Comparison of ENCODE assay signal across 28 cellular contexts in genomic region chr1:245843101-245843500, GRCh38.
"Had no signal": no experiment of that assay in that cellular context is flagged by ENCODE, and none has a peak within 500 bp of the region (broad histone marks: within the 10 kb centered on the region; RNA-seq: fewer than 3 reads in every experiment).

No MANE protein-coding gene starts in this region.

- H3K9me3 ChIP-seq: ascending aorta had no signal

- H3K27me3 ChIP-seq: ascending aorta, cardiac muscle cell had no signal

- H3K4me1 ChIP-seq: ascending aorta had no signal

- H3K36me3 ChIP-seq: ascending aorta, cardiac muscle cell had no signal

- ATAC-seq: activated CD8-positive, alpha-beta T cell treated with anti-CD3 and anti-CD28 coated beads, Interleukin-2, amount 10 ng/mL, durations not matched to agents 7 days and 5 days; Panc1 had no signal

- H3K4me3 ChIP-seq: ascending aorta, cardiac muscle cell had no signal

- H3K27ac ChIP-seq: ascending aorta, cardiac muscle cell had no signal

- DNase-seq: activated CD4-positive, alpha-beta T cell treated with anti-CD3 and anti-CD28 coated beads, Interleukin-2, amount 10 ng/mL, durations not matched to agents 7 days and 5 days; activated CD4-positive, alpha-beta T cell treated with anti-CD3 and anti-CD28 coated beads, Interleukin-2, amount 50 U/mL, for 48 hours; activated CD8-positive, alpha-beta T cell treated with anti-CD3 and anti-CD28 coated beads, Interleukin-2, amount 10 ng/mL, durations not matched to agents 7 days and 5 days; activated gamma-delta T cell; activated naive CD4-positive, alpha-beta T cell treated with Interleukin-2 at 50 U/mL for 16 hours; activated naive CD8-positive, alpha-beta T cell treated with anti-CD3 and anti-CD28 coated beads, Interleukin-2, amount 10 ng/mL, durations not matched to agents 7 days and 5 days; activated T-cell treated with anti-CD3 and anti-CD28 coated beads, Interleukin-2, amount 50 U/mL, for 24 hours; amygdala; KG1; NCI-H1092 treated with DMSO at 0.1 percent for 48 hours; NCI-H1417; NCI-H146; NCI-H187; NCI-H2029 treated with DMSO at 0.1 percent for 48 hours; NCI-H2107; NCI-H2171; NCI-H510A; NCI-H526; NCI-H774; RPMI8226; SHP77 treated with DMSO at 0.1 percent for 48 hours; SW 1271; T-helper 1 cell; T-helper 2 cell; T-helper 9 cell had no signal
